Comparison of ENCODE assay signal across 8 cellular contexts in the genomic region with DNA sequence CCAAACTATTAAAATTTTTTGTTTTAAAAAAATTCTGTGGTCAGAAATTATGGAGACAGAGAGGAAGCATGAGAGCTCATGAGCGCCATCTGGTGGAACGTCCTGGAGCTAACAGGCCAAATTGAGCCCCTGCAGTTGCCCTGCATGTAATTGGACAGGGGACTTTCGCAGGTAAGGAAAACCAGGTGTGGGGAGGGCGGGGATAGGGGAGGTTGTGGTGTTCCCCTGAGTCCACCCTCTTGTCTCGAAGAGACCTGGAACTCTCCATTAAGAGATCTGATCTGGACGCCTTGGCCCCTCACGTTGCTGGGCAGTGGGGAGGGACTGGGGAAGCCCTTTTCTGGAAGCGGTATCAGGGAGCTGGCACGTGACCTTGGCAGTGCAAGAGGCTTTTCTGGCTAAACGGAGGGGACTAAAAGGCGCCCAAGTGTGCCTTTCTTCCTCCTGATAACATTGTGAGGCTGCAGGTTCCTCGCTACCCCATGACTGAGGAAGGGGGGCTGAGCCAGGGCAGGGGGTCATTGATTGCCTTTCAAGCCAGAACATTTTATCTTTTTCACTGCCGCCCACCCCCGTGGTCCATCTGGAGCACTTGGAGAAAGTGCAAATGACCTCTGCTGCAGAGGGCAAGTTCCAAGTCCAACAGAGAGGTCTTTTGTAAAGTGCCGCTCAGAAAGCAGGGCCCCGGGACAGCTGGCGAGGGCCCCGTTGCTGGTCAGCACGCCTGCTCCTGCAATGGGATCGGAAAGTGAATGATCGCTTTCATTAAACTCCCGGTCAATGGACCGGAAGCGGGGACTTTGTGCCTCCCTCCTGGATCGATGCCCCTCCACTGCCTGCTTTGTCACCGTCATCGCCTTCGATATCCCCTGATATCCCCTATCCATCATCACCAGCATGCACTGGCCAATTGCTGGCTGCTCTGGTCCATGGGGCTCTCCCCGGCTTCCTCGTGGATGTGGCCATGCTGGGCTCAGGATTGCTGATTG. TPM values are rescaled to one million over a fixed set of nuclear protein-coding genes. Genes with fewer than 3 reads are reported as not detected.
DNase-seq lines count a peak whose midpoint lies in the region; ATAC-seq and TF ChIP-seq lines count a peak whose summit lies in the region.

No MANE protein-coding gene starts in this region.

- no peaks in the 10 kb centered on the region for H3K9me3 ChIP-seq in HUES48 (ENCODE audit: control insufficient read depth, insufficient read depth, low read length)
- no peaks in the 10 kb centered on the region for H3K9me3 ChIP-seq in SJSA1 (replicated peaks)

- no peak for ATAC-seq in activated naive CD8-positive, alpha-beta T cell treated with anti-CD3 and anti-CD28 coated beads, Interleukin-2, amount 50 U/mL, for 24 hours
- ATAC-seq in left cardiac atrium (peak; percentile 57 to 59), GM18870 (IDR thresholded peaks at IDR 0.05; ENCODE audit: unreplicated experiment) (no peak), HG02763 (IDR thresholded peaks at IDR 0.05; ENCODE audit: unreplicated experiment) (no peak)

- peak; percentile 62 for DNase-seq in COLO829 (ENCODE audit: low spot score)
- peak; percentile 28 to 52 for DNase-seq in SJSA1 (ENCODE audit: low read depth in 1 of 2, low spot score in 2 of 2)
- DNase-seq in activated naive CD8-positive, alpha-beta T cell treated with anti-CD3 and anti-CD28 coated beads, Interleukin-2, amount 50 U/mL, for 24 hours = peak; percentile 67
- DNase-seq in left cardiac atrium = peak; percentile 62
- peak; percentile 73 for DNase-seq in progenitor cell of endocrine pancreas (ENCODE audit: low spot score, unreplicated experiment)

- H3K4me1 ChIP-seq in HUES48 (ENCODE audit: control insufficient read depth, insufficient read depth, low read length) (peaks cover 7% of the 10 kb centered on the region; the same call in 1 of the 2 replicates), SJSA1 (replicated peaks) (no peaks in the 10 kb centered on the region)

- H3K27me3 ChIP-seq in HUES48 (ENCODE audit: control insufficient read depth, insufficient read depth, low read length) (no peaks in the 10 kb centered on the region), SJSA1 (replicated peaks) (no peaks in the 10 kb centered on the region)

- H3K9me3 Mint-ChIP-seq in activated naive CD8-positive, alpha-beta T cell treated with anti-CD3 and anti-CD28 coated beads, Interleukin-2, amount 50 U/mL, for 24 hours = no peaks in the 10 kb centered on the region
- no peaks in the 10 kb centered on the region for H3K9me3 Mint-ChIP-seq in progenitor cell of endocrine pancreas (ENCODE audit: low read depth)

- no peaks in the 10 kb centered on the region for H3K36me3 ChIP-seq in HUES48 (ENCODE audit: control insufficient read depth, insufficient read depth, low read length)
- no peaks in the 10 kb centered on the region for H3K36me3 ChIP-seq in SJSA1

- H3K36me3 Mint-ChIP-seq in activated naive CD8-positive, alpha-beta T cell treated with anti-CD3 and anti-CD28 coated beads, Interleukin-2, amount 50 U/mL, for 24 hours (ENCODE audit: low read depth) = no peaks in the 10 kb centered on the region
- no peaks in the 10 kb centered on the region for H3K36me3 Mint-ChIP-seq in progenitor cell of endocrine pancreas (ENCODE audit: insufficient read depth)

- H3K4me3 ChIP-seq in HUES48 (ENCODE audit: low read depth, low read length) (peak overlapping the region; percentile 51), SJSA1 (no peak overlapping the region)

- peaks cover 19% of the 10 kb centered on the region for H3K27me3 Mint-ChIP-seq in activated naive CD8-positive, alpha-beta T cell treated with anti-CD3 and anti-CD28 coated beads, Interleukin-2, amount 50 U/mL, for 24 hours
- no peaks in the 10 kb centered on the region for H3K27me3 Mint-ChIP-seq in progenitor cell of endocrine pancreas

- no peaks in the 10 kb centered on the region for H3K4me1 Mint-ChIP-seq in activated naive CD8-positive, alpha-beta T cell treated with anti-CD3 and anti-CD28 coated beads, Interleukin-2, amount 50 U/mL, for 24 hours
- H3K4me1 Mint-ChIP-seq in progenitor cell of endocrine pancreas (ENCODE audit: low read depth) = peaks cover 25% of the 10 kb centered on the region

- H3K4me3 Mint-ChIP-seq in activated naive CD8-positive, alpha-beta T cell treated with anti-CD3 and anti-CD28 coated beads, Interleukin-2, amount 50 U/mL, for 24 hours = no peak overlapping the region
- H3K4me3 Mint-ChIP-seq in progenitor cell of endocrine pancreas (ENCODE audit: low read depth) = peak overlapping the region; percentile 56

- peak; percentile 90 for TF ChIP-seq CTCF in progenitor cell of endocrine pancreas (IDR thresholded peaks at IDR 0.05; ENCODE audit: unreplicated experiment)

- intact Hi-C loops in left cardiac atrium (cut with DNase I) = loop anchor here (2.0 to 10.0 kb wide), 2 partner anchors 471 to 477 kb away; no protein-coding TSS in a partner anchor

- no peak overlapping the region for H3K9ac ChIP-seq in HUES48 (ENCODE audit: low read depth, low read length)

- H3K27ac ChIP-seq in HUES48 (ENCODE audit: low read depth, low read length) (no peak overlapping the region), SJSA1 (no peak overlapping the region)

- H3K27ac Mint-ChIP-seq in activated naive CD8-positive, alpha-beta T cell treated with anti-CD3 and anti-CD28 coated beads, Interleukin-2, amount 50 U/mL, for 24 hours = no peak overlapping the region
- H3K27ac Mint-ChIP-seq in progenitor cell of endocrine pancreas = peak overlapping the region; percentile 91

RNA-seq across cellular contexts. Expression of a gene that starts 18.4 kb away (rescaled TPM):
- not detected in 2 replicates for total RNA-seq in SJSA1 (2014; rRNA removed; shearing (Covaris generic))
- total RNA-seq in left cardiac atrium (not detected), progenitor cell of endocrine pancreas (not detected in 2 replicates)

RNA-seq across cellular contexts. Expression of a gene that starts 23.2 kb away (rescaled TPM):
- not detected in 2 replicates for total RNA-seq in SJSA1 (2014; rRNA removed; shearing (Covaris generic))
- total RNA-seq in left cardiac atrium (1 to 10 TPM; 3.6 to 7.8 TPM), progenitor cell of endocrine pancreas (not detected in 2 replicates)

RNA-seq across cellular contexts. Expression of a gene that starts 33.6 kb away (rescaled TPM):
- not detected in 2 replicates for total RNA-seq in SJSA1 (2014; rRNA removed; shearing (Covaris generic))
- total RNA-seq in left cardiac atrium (not detected), progenitor cell of endocrine pancreas (0.11 TPM in 1 of 2 replicates, not detected in the other)

RNA-seq across cellular contexts. Expression of a gene that starts 58.8 kb away (rescaled TPM):
- total RNA-seq in SJSA1 (2014; rRNA removed; shearing (Covaris generic)) = not detected in 2 replicates
- total RNA-seq in left cardiac atrium (not detected), progenitor cell of endocrine pancreas (13.4 and 17.8 TPM in 2 replicates)

Comparison
In these comparisons a context has a peak if more than half of its experiments do, and no peak if none do; other contexts are left out.
1. ATAC-seq: peak in left cardiac atrium (2 of 2); none in activated naive CD8-positive, alpha-beta T cell treated with anti-CD3 and anti-CD28 coated beads, Interleukin-2, amount 50 U/mL, for 24 hours (single experiment), GM18870 (single experiment) and HG02763 (single experiment).
2. Peak in every context shown above with its lines, with median percentiles within 50 percentile points of each other: DNase-seq.